21 cellular contexts compared by ENCODE assay signal in the genomic region with DNA sequence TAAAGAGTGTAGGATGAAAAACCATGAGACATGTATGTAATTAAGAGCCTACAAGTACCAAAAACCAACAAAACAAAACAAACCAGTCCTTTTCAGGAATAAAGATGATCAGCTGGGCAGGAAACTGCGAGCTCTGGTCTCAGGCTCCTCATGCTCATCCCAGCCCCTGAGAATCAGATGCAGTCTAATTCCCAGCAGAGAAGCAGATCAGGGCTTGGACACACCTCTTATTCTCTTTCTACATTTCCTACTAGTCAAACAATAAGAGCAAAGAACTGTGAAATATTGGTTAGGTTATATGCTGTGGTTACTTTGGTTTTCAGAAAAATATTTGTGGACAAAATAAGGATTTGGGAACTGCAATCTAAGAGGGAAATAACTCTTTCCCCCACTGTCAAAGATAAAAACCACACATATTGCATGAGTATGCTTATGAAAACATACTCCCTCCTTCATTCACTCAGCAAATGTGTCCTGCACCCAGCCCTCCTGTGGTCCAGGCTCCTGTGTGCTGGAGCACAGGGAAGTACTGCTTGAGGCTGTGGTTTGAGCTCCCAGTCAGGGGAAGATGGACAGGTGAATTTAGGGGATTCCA.
DNase-seq lines count a peak whose midpoint lies in the region; TF ChIP-seq lines count a peak whose summit lies in the region.
"Had no signal": no experiment of that assay in that cellular context is flagged by ENCODE, and none has a peak within 500 bp of the region (broad histone marks: within the 10 kb centered on the region; RNA-seq: fewer than 3 reads in every experiment).

No MANE protein-coding gene starts in this region.

- H3K36me3 Mint-ChIP-seq in mesothelial cell of epicardium = no peaks in the 10 kb centered on the region
- H3K36me3 Mint-ChIP-seq: stimulated activated effector memory CD8-positive, alpha-beta T cell treated with anti-CD3 and anti-CD28 coated beads, Interleukin-12 subunit alpha, Interleukin-12 subunit beta, amount 100 ng/mL, for 72 hours had no signal

- peaks cover 7% of the 10 kb centered on the region for H3K9me3 ChIP-seq in adipocyte (ENCODE audit: control insufficient read depth, low read length)
- H3K9me3 ChIP-seq: ascending aorta, pancreas, upper lobe of left lung had no signal

- H3K27ac Mint-ChIP-seq in mesothelial cell of epicardium = no peak overlapping the region
- H3K27ac Mint-ChIP-seq: stimulated activated effector memory CD8-positive, alpha-beta T cell treated with anti-CD3 and anti-CD28 coated beads, Interleukin-12 subunit alpha, Interleukin-12 subunit beta, amount 100 ng/mL, for 72 hours; T-helper 2 cell treated with Interferon-gamma antibody and Interleukin-4, amounts not matched to agents 5 μg/mL and 100 μg/mL, for 36 hours had no signal

- no peaks in the 10 kb centered on the region for H3K27me3 Mint-ChIP-seq in mesothelial cell of epicardium (ENCODE audit: low read depth)

- CTCF ChIA-PET in AG04449 (lab: Yijun Ruan, JAX) = interaction anchor here (1.0 kb wide), 1 partner anchor 12 kb away, joined by 3 read pairs; no protein-coding TSS in a partner anchor

- H3K27me3 ChIP-seq in adipocyte (replicated peaks; ENCODE audit: control insufficient read depth, insufficient read depth, low read length) = no peaks in the 10 kb centered on the region
- H3K27me3 ChIP-seq: ascending aorta, pancreas, upper lobe of left lung had no signal

- no peak overlapping the region for H3K9ac ChIP-seq in adipocyte (ENCODE audit: low read length)

- no peaks in the 10 kb centered on the region for H3K36me3 ChIP-seq in adipocyte (ENCODE audit: control insufficient read depth, insufficient read depth, low read length, severe bottlenecking)
- H3K36me3 ChIP-seq: ascending aorta, pancreas, upper lobe of left lung had no signal

- H3K4me3 Mint-ChIP-seq in mesothelial cell of epicardium = no peak overlapping the region
- H3K4me3 Mint-ChIP-seq: stimulated activated effector memory CD8-positive, alpha-beta T cell treated with anti-CD3 and anti-CD28 coated beads, Interleukin-12 subunit alpha, Interleukin-12 subunit beta, amount 100 ng/mL, for 72 hours; T-helper 2 cell treated with Interferon-gamma antibody and Interleukin-4, amounts not matched to agents 5 μg/mL and 100 μg/mL, for 36 hours had no signal

- peaks cover 8% of the 10 kb centered on the region for H3K9me3 Mint-ChIP-seq in mesothelial cell of epicardium
- H3K9me3 Mint-ChIP-seq: T-helper 2 cell treated with Interferon-gamma antibody and Interleukin-4, amounts not matched to agents 5 μg/mL and 100 μg/mL, for 36 hours had no signal

- H3K4me1 ChIP-seq in adipocyte (ENCODE audit: control insufficient read depth, insufficient read depth, low read length) = peaks cover 23% of the 10 kb centered on the region
- H3K4me1 ChIP-seq: pancreas, upper lobe of left lung had no signal

- TF ChIP-seq CTCF in AG04449 (IDR thresholded peaks at IDR 0.05; ENCODE audit: insufficient read depth, low read length, missing control alignments) = no peak
- no peak for TF ChIP-seq CTCF in mesothelial cell of epicardium (IDR thresholded peaks at IDR 0.05; ENCODE audit: unreplicated experiment)

- peak; percentile 67 for DNase-seq in AG04449 (ENCODE audit: low read depth, low spot score)
- DNase-seq in HCEC 1CT = peak; percentile 29
- peak; percentile 59 for DNase-seq in adipocyte (ENCODE audit: low read depth)
- DNase-seq in glomerular visceral epithelial cell (ENCODE audit: extremely low spot score) = peak; percentile 66
- DNase-seq in T-helper 2 cell = no peak
- DNase-seq in effector CD4-positive, alpha-beta T cell = no peak
- DNase-seq in activated T-cell treated with anti-CD3 and anti-CD28 coated beads, Interleukin-2, amount 50 U/mL, for 48 hours = no peak
- DNase-seq in mesothelial cell of epicardium (ENCODE audit: low spot score in 2 of 2, unreplicated experiment in 2 of 2) = no peak
- DNase-seq: activated CD4-positive, CD25-positive, alpha-beta regulatory T cell treated with anti-CD3 and anti-CD28 coated beads, Interleukin-2, amount 50 U/mL, for 72 hours; activated gamma-delta T cell; dorsolateral prefrontal cortex; GDM1; KG1; left colon; NCI-H1694; pancreas; Right ventricle myocardium superior had no signal

- H3K4me3 ChIP-seq in AG04449 (ENCODE audit: low read depth, low read length) (no peak overlapping the region), adipocyte (ENCODE audit: low read length) (no peak overlapping the region)
- H3K4me3 ChIP-seq: ascending aorta, dorsolateral prefrontal cortex, pancreas, upper lobe of left lung had no signal

- peaks cover 37% of the 10 kb centered on the region for H3K4me1 Mint-ChIP-seq in mesothelial cell of epicardium

- POLR2A ChIA-PET in AG04449 (lab: Yijun Ruan, JAX) = interaction anchor here (0.7 kb wide), 1 partner anchor 12 kb away, joined by 3 read pairs; no protein-coding TSS in a partner anchor

Comparison
In these comparisons a context has a peak if more than half of its experiments do, and no peak if none do; other contexts are left out.
1. DNase-seq: peak in AG04449 (single experiment), HCEC 1CT (single experiment), adipocyte (single experiment) and glomerular visceral epithelial cell (single experiment); none in T-helper 2 cell (0 of 5), effector CD4-positive, alpha-beta T cell (single experiment), activated T-cell treated with anti-CD3 and anti-CD28 coated beads, Interleukin-2, amount 50 U/mL, for 48 hours (0 of 2) and mesothelial cell of epicardium (0 of 2).